24 cellular contexts compared by ENCODE assay signal in genomic region chr20:41437836-41438235, GRCh38.
DNase-seq lines count a peak whose midpoint lies in the region; ATAC-seq and TF ChIP-seq lines count a peak whose summit lies in the region.
"Had no signal": no experiment of that assay in that cellular context is flagged by ENCODE, and none has a peak within 500 bp of the region (broad histone marks: within the 10 kb centered on the region; RNA-seq: fewer than 3 reads in every experiment).

No MANE protein-coding gene starts in this region.

- POLR2A ChIA-PET in SK-N-SH (lab: Yijun Ruan, JAX): no interaction called here

- H3K27ac ChIP-seq in SK-N-SH (ENCODE audit: low read depth in 2 of 2, low read length in 1 of 2): no peak overlapping the region
- H3K27ac ChIP-seq: body of pancreas, suprapubic skin, vagina had no signal

- no peak overlapping the region for H2AFZ ChIP-seq in SK-N-SH (ENCODE audit: low read depth)

- no peak overlapping the region for H3K4me2 ChIP-seq in SK-N-SH

- H3K36me3 Mint-ChIP-seq in activated T-cell treated with anti-CD3 and anti-CD28 coated beads, Interleukin-2, amount 50 U/mL, for 4 hours (ENCODE audit: insufficient read depth): peaks cover 54% of the 10 kb centered on the region
- H3K36me3 Mint-ChIP-seq in stimulated activated effector memory CD8-positive, alpha-beta T cell treated with anti-CD3 and anti-CD28 coated beads, Interleukin-12 subunit alpha, Interleukin-12 subunit beta, amount 100 ng/mL, for 72 hours: peaks cover 54% of the 10 kb centered on the region

- H3K27me3 Mint-ChIP-seq in activated T-cell treated with anti-CD3 and anti-CD28 coated beads, Interleukin-2, amount 50 U/mL, for 4 hours (ENCODE audit: low read depth): no peaks in the 10 kb centered on the region

- H3K27ac Mint-ChIP-seq in stimulated activated effector memory CD8-positive, alpha-beta T cell treated with anti-CD3 and anti-CD28 coated beads, Interleukin-12 subunit alpha, Interleukin-12 subunit beta, amount 100 ng/mL, for 72 hours: peak overlapping the region; percentile 12

- H3K4me1 ChIP-seq in SK-N-SH (ENCODE audit: control insufficient read depth in 1 of 2, insufficient read depth in 2 of 2, low read depth in 1 of 2, low read length in 1 of 2): no peaks in the 10 kb centered on the region
- H3K4me1 ChIP-seq: body of pancreas, suprapubic skin, vagina had no signal

- H3K9me2 ChIP-seq in SK-N-SH: no peaks in the 10 kb centered on the region

- no peak for TF ChIP-seq RAD21 in SK-N-SH (IDR thresholded peaks at IDR 0.05; ENCODE audit: low read length)

- H3K4me3 Mint-ChIP-seq in activated T-cell treated with anti-CD3 and anti-CD28 coated beads, Interleukin-2, amount 50 U/mL, for 4 hours: no peak overlapping the region
- no peak overlapping the region for H3K4me3 Mint-ChIP-seq in stimulated activated effector memory CD8-positive, alpha-beta T cell treated with anti-CD3 and anti-CD28 coated beads, Interleukin-12 subunit alpha, Interleukin-12 subunit beta, amount 100 ng/mL, for 72 hours

- no peaks in the 10 kb centered on the region for H3K27me3 ChIP-seq in SK-N-SH (ENCODE audit: insufficient read depth)
- H3K27me3 ChIP-seq: body of pancreas, MG63, suprapubic skin, vagina had no signal

- TF ChIP-seq CTCF in NB4 (IDR thresholded peaks at IDR 0.05; ENCODE audit: low read depth, low read length): no peak
- TF ChIP-seq CTCF in epithelial cell of proximal tubule (conservative IDR thresholded peaks at IDR 0.05; ENCODE audit: low read depth, low read length): no peak
- no peak for TF ChIP-seq CTCF in SK-N-SH (IDR thresholded peaks at IDR 0.05)

- peaks cover 51 to 60% of the 10 kb centered on the region in 2 experiments for H3K36me3 ChIP-seq in SK-N-SH (replicated peaks in 1 of 2; ENCODE audit: control insufficient read depth in 1 of 2, insufficient read depth in 2 of 2, low read length in 1 of 2)

- H3K9me3 Mint-ChIP-seq in activated T-cell treated with anti-CD3 and anti-CD28 coated beads, Interleukin-2, amount 50 U/mL, for 4 hours: no peaks in the 10 kb centered on the region
- H3K9me3 Mint-ChIP-seq in stimulated activated effector memory CD8-positive, alpha-beta T cell treated with anti-CD3 and anti-CD28 coated beads, Interleukin-12 subunit alpha, Interleukin-12 subunit beta, amount 100 ng/mL, for 72 hours: no peaks in the 10 kb centered on the region

- H3K4me3 ChIP-seq in NB4 (ENCODE audit: low read depth, low read length) (no peak overlapping the region), epithelial cell of proximal tubule (ENCODE audit: low read depth, low read length) (no peak overlapping the region), SK-N-SH (ENCODE audit: low read depth in 2 of 2, low read length in 1 of 2) (no peak overlapping the region)
- H3K4me3 ChIP-seq: body of pancreas, MG63, suprapubic skin, vagina had no signal

- no peaks in the 10 kb centered on the region for H3K9me3 ChIP-seq in SK-N-SH
- H3K9me3 ChIP-seq: body of pancreas, MG63, suprapubic skin, vagina had no signal

- H4K20me1 ChIP-seq in SK-N-SH (ENCODE audit: insufficient read depth): no peaks in the 10 kb centered on the region

- H3K9ac ChIP-seq in SK-N-SH: no peak overlapping the region

- CTCF ChIA-PET in SK-N-SH (lab: Yijun Ruan, JAX): interaction anchor here (1.0 to 1.1 kb wide), 2 partner anchors 20 to 179 kb away, joined by 3 read pairs; no protein-coding TSS in a partner anchor

- no peak for TF ChIP-seq EP300 in SK-N-SH (IDR thresholded peaks at IDR 0.05; ENCODE audit: borderline replicate concordance in 1 of 2, low read depth in 1 of 2, low read length in 1 of 2)

- peaks cover 40% of the 10 kb centered on the region for H3K4me1 Mint-ChIP-seq in activated T-cell treated with anti-CD3 and anti-CD28 coated beads, Interleukin-2, amount 50 U/mL, for 4 hours (ENCODE audit: low read depth)
- peaks cover 25% of the 10 kb centered on the region for H3K4me1 Mint-ChIP-seq in stimulated activated effector memory CD8-positive, alpha-beta T cell treated with anti-CD3 and anti-CD28 coated beads, Interleukin-12 subunit alpha, Interleukin-12 subunit beta, amount 100 ng/mL, for 72 hours

- 83% methylated on average over 2 of the region's 2 CpGs for WGBS in SK-N-SH (ENCODE audit: low lambda C conversion rate)

- no peaks in the 10 kb centered on the region for H3K79me2 ChIP-seq in SK-N-SH (ENCODE audit: insufficient read depth)

- TF ChIP-seq POLR2A in NB4 (IDR thresholded peaks at IDR 0.05; ENCODE audit: extremely low read depth, insufficient read length): no peak

- DNase-seq in activated T-cell treated with anti-CD3 and anti-CD28 coated beads, Interleukin-2, amount 50 U/mL, for 4 hours: no peak
- no peak for DNase-seq in activated T-cell treated with anti-CD3 and anti-CD28 coated beads, Interleukin-2, amount 50 U/mL, for 1 hour
- peak; percentile 7 for DNase-seq in NB4 (ENCODE audit: low read depth)
- DNase-seq in epithelial cell of proximal tubule (ENCODE audit: low read depth): peak; percentile 80
- no peak for DNase-seq in stimulated activated effector memory CD8-positive, alpha-beta T cell treated with anti-CD3 and anti-CD28 coated beads, Interleukin-12 subunit alpha, Interleukin-12 subunit beta, amount 100 ng/mL, for 72 hours (ENCODE audit: low spot score in 2 of 2)
- DNase-seq in SK-N-SH: no peak
- DNase-seq in NCI-H82 (lab: John Stamatoyannopoulos, UW): no peak
- DNase-seq in COLO668 (lab: John Stamatoyannopoulos, UW; ENCODE audit: unreplicated experiment): no peak
- DNase-seq: activated CD4-positive, alpha-beta T cell treated with anti-CD3 and anti-CD28 coated beads, Interleukin-2, amount 50 U/mL, for 4 hours; body of pancreas; cortex of kidney; GOT3; hypothalamus; kidney; MG63; NCI-H187; NCI-H2227 treated with DMSO at 0.1 percent for 48 hours; NCI-H774; occipital lobe; retina; stimulated activated CD4-positive, alpha-beta T cell treated with anti-CD3 and anti-CD28 coated beads, Interleukin-15, amount 100 ng/mL, for 24 hours had no signal

- peak; percentile 38 to 40 for ATAC-seq in activated T-cell treated with anti-CD3 and anti-CD28 coated beads, Interleukin-2, amount 50 U/mL, for 4 hours
- ATAC-seq in stimulated activated effector memory CD8-positive, alpha-beta T cell treated with anti-CD3 and anti-CD28 coated beads, Interleukin-12 subunit alpha, Interleukin-12 subunit beta, amount 100 ng/mL, for 72 hours: no peak
- ATAC-seq: body of pancreas, Right ventricle myocardium inferior had no signal

- H3F3A ChIP-seq in SK-N-SH (replicated peaks; ENCODE audit: insufficient read depth): peaks cover 4% of the 10 kb centered on the region

TF ChIP-seq in SK-N-SH, 30 proteins besides CTCF, POLR2A, EP300 and RAD21:
- TF ChIP-seq MAX (IDR thresholded peaks at IDR 0.05; ENCODE audit: low read depth) (no peak), TCF12 (IDR thresholded peaks at IDR 0.05) (no peak), ELF1 (IDR thresholded peaks at IDR 0.05) (no peak), POLR2AphosphoS5 (IDR thresholded peaks at IDR 0.05; ENCODE audit: low read depth, low read length) (no peak), EZH2phosphoT487 (IDR thresholded peaks at IDR 0.05; ENCODE audit: borderline replicate concordance, low read depth) (no peak), FOXM1 (IDR thresholded peaks at IDR 0.05; ENCODE audit: low read depth) (no peak), RCOR1 (IDR thresholded peaks at IDR 0.05; ENCODE audit: low read length) (no peak)
- TF ChIP-seq, protein P1, sequence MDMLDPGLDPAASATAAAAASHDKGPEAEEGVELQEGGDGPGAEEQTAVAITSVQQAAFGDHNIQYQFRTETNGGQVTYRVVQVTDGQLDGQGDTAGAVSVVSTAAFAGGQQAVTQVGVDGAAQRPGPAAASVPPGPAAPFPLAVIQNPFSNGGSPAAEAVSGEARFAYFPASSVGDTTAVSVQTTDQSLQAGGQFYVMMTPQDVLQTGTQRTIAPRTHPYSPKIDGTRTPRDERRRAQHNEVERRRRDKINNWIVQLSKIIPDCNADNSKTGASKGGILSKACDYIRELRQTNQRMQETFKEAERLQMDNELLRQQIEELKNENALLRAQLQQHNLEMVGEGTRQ (IDR thresholded peaks at IDR 0.05; ENCODE audit: borderline replicate concordance, low read depth, low read length): no peak

Comparison
In these comparisons a context has a peak if more than half of its experiments do, and no peak if none do; other contexts are left out.
1. DNase-seq: peak in NB4 (single experiment) and epithelial cell of proximal tubule (single experiment); none in activated T-cell treated with anti-CD3 and anti-CD28 coated beads, Interleukin-2, amount 50 U/mL, for 4 hours (single experiment), activated T-cell treated with anti-CD3 and anti-CD28 coated beads, Interleukin-2, amount 50 U/mL, for 1 hour (single experiment), stimulated activated effector memory CD8-positive, alpha-beta T cell treated with anti-CD3 and anti-CD28 coated beads, Interleukin-12 subunit alpha, Interleukin-12 subunit beta, amount 100 ng/mL, for 72 hours (0 of 2), SK-N-SH (single experiment), NCI-H82 (single experiment) and COLO668 (single experiment).